8 cellular contexts compared by ENCODE assay signal in genomic region chr3:143825513-143825912, GRCh38. TPM values are rescaled to one million over a fixed set of nuclear protein-coding genes. Genes with fewer than 3 reads are reported as not detected.
A peak's percentile ranks its signal among the peaks of the same experiment; 100 is the strongest.
DNase-seq lines count a peak whose midpoint lies in the region; ATAC-seq and TF ChIP-seq lines count a peak whose summit lies in the region.

No MANE protein-coding gene starts in this region.

- DNase-seq in activated CD4-positive, CD25-positive, alpha-beta regulatory T cell (lab: John Stamatoyannopoulos, UW): no peak
- DNase-seq in RPMI8226: peak; percentile 81
- no peak for DNase-seq in natural killer cell treated with Interleukin-12 subunit alpha and Interleukin-12 subunit beta and Interleukin-15 and Interleukin-18, amount 100 ng/mL, for 72 hours (ENCODE audit: low spot score)
- no peak for DNase-seq in inferior parietal cortex (ENCODE audit: extremely low spot score)
- DNase-seq in globus pallidus (ENCODE audit: low spot score): no peak
- no peak for DNase-seq in nephron progenitor cell

- H3K27ac Mint-ChIP-seq in natural killer cell treated with Interleukin-12 subunit alpha and Interleukin-12 subunit beta and Interleukin-15 and Interleukin-18, amount 100 ng/mL, for 72 hours: peak overlapping the region; percentile 73 to 89
- no peak overlapping the region for H3K27ac Mint-ChIP-seq in nephron progenitor cell

- no peaks in the 10 kb centered on the region for H3K27me3 Mint-ChIP-seq in natural killer cell treated with Interleukin-12 subunit alpha and Interleukin-12 subunit beta and Interleukin-15 and Interleukin-18, amount 100 ng/mL, for 72 hours
- H3K27me3 Mint-ChIP-seq in nephron progenitor cell (ENCODE audit: low read depth, poor library complexity): no peaks in the 10 kb centered on the region

- H3K36me3 Mint-ChIP-seq in natural killer cell treated with Interleukin-12 subunit alpha and Interleukin-12 subunit beta and Interleukin-15 and Interleukin-18, amount 100 ng/mL, for 72 hours: peaks cover 23% of the 10 kb centered on the region
- peaks cover 8% of the 10 kb centered on the region for H3K36me3 Mint-ChIP-seq in nephron progenitor cell (ENCODE audit: low read depth)

- peaks cover 6% of the 10 kb centered on the region for H3K9me3 Mint-ChIP-seq in natural killer cell treated with Interleukin-12 subunit alpha and Interleukin-12 subunit beta and Interleukin-15 and Interleukin-18, amount 100 ng/mL, for 72 hours
- no peaks in the 10 kb centered on the region for H3K9me3 Mint-ChIP-seq in nephron progenitor cell

- H3K4me1 Mint-ChIP-seq in natural killer cell treated with Interleukin-12 subunit alpha and Interleukin-12 subunit beta and Interleukin-15 and Interleukin-18, amount 100 ng/mL, for 72 hours (ENCODE audit: low read depth in 2 of 2): peaks cover 51 to 58% of the 10 kb centered on the region in 2 donors
- H3K4me1 Mint-ChIP-seq in nephron progenitor cell: peaks cover 37% of the 10 kb centered on the region

- ATAC-seq in activated CD4-positive, CD25-positive, alpha-beta regulatory T cell treated with anti-CD3 and anti-CD28 coated beads, Interleukin-2, amount 50 U/mL, for 24 hours: peak; percentile 83 to 91
- ATAC-seq in HG02610 (IDR thresholded peaks at IDR 0.05; ENCODE audit: unreplicated experiment): peak; percentile 66
- peak; percentile 86 to 91 for ATAC-seq in natural killer cell treated with Interleukin-12 subunit alpha and Interleukin-12 subunit beta and Interleukin-15 and Interleukin-18, amount 100 ng/mL, for 72 hours

- no peak for TF ChIP-seq CTCF in nephron progenitor cell (IDR thresholded peaks at IDR 0.05)

- peak overlapping the region; percentile 80 for H3K4me3 Mint-ChIP-seq in natural killer cell treated with Interleukin-12 subunit alpha and Interleukin-12 subunit beta and Interleukin-15 and Interleukin-18, amount 100 ng/mL, for 72 hours
- no peak overlapping the region for H3K4me3 Mint-ChIP-seq in nephron progenitor cell

RNA-seq across cellular contexts. Expression of gene SLC9A9, which starts 22.8 kb away (rescaled TPM):
- 10 to 100 TPM; 11.0 to 11.9 TPM for total RNA-seq in natural killer cell treated with Interleukin-12 subunit alpha and Interleukin-12 subunit beta and Interleukin-15 and Interleukin-18, amount 100 ng/mL, for 72 hours
